Comparison of ENCODE assay signal across 12 cellular contexts in the genomic region with DNA sequence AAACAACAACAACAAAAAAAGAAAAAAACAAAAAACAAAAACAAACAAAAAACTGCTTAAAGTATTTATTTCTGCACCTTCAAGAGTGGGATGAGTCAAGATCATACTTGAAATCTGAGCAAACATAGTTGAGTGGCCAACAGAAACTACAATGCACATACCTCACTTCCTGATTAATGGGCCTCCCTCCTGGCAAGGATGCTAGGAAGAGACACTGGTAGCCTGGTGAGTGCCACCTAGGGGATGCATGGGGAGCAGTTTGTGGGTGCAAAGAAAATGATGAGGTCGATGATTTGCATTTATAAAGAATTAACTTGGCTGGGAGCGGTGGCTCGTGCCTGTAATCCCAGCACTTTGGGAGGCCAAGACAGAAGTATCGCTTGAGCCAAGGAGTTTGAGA.
A peak's percentile ranks its signal among the peaks of the same experiment; 100 is the strongest.
DNase-seq lines count a peak whose midpoint lies in the region; ATAC-seq, FAIRE-seq and TF ChIP-seq lines count a peak whose summit lies in the region.
"Had no signal": no experiment of that assay in that cellular context is flagged by ENCODE, and none has a peak within 500 bp of the region (broad histone marks: within the 10 kb centered on the region; RNA-seq: fewer than 3 reads in every experiment).

No MANE protein-coding gene starts in this region.

- H3K9ac ChIP-seq in keratinocyte (ENCODE audit: control insufficient read depth, extremely low read depth, insufficient read depth, low read length), result no peak overlapping the region

- no peak overlapping the region for H3K27ac ChIP-seq in RWPE2 (ENCODE audit: poor library complexity, severe bottlenecking)
- H3K27ac ChIP-seq in keratinocyte (ENCODE audit: control insufficient read depth, insufficient read depth, low read length), result no peak overlapping the region
- H3K27ac ChIP-seq: SJCRH30 had no signal

- dilution Hi-C loops in keratinocyte (cut with MboI; ENCODE audit: extremely low pct_ligation_motif_present, low sequenced_read_pairs), result no loop called here

- intact Hi-C loops in Right ventricle myocardium superior (cut with DNase I), result loop anchor here (10.0 kb wide), 1 partner anchor 804 kb away; a partner anchor contains a TSS

- H3K4me2 ChIP-seq in keratinocyte (ENCODE audit: control insufficient read depth, extremely low read depth, insufficient read depth, low read depth, low read length), result no peak overlapping the region

- no peaks in the 10 kb centered on the region for H3K27me3 Mint-ChIP-seq in T-helper 2 cell treated with Interferon-gamma antibody and Interleukin-4, amounts not matched to agents 5 μg/mL and 100 μg/mL, for 36 hours (ENCODE audit: low read depth)

- peak; percentile 51 for DNase-seq in EL
- DNase-seq in RWPE2 (ENCODE audit: low spot score), result no peak
- no peak for DNase-seq in keratinocyte (ENCODE audit: low read depth, low spot score)
- no peak for DNase-seq in frontal cortex (ENCODE audit: low spot score in 2 of 2)
- DNase-seq in D721Med (ENCODE audit: insufficient read length, low spot score), result no peak
- no peak for DNase-seq in T-helper 2 cell treated with Interferon-gamma antibody and Interleukin-4, amounts not matched to agents 5 μg/mL and 100 μg/mL, for 36 hours (ENCODE audit: low spot score)
- no peak for DNase-seq in Right ventricle myocardium superior
- DNase-seq: caudate nucleus, GOT3, posterior cingulate gyrus had no signal

- no peaks in the 10 kb centered on the region for H3K79me2 ChIP-seq in keratinocyte (ENCODE audit: control insufficient read depth, insufficient read depth, low read length)

- H4K20me1 ChIP-seq in keratinocyte (ENCODE audit: control insufficient read depth, extremely low read depth, insufficient read depth, low read length), result no peaks in the 10 kb centered on the region

- no peaks in the 10 kb centered on the region for H3K4me1 Mint-ChIP-seq in T-helper 2 cell treated with Interferon-gamma antibody and Interleukin-4, amounts not matched to agents 5 μg/mL and 100 μg/mL, for 36 hours (ENCODE audit: low read depth)

- FAIRE-seq in keratinocyte (lab: Jason Lieb, UNC), result peak; percentile 70
- no peak for FAIRE-seq in frontal cortex (lab: Jason Lieb, UNC)
- FAIRE-seq in D721Med (lab: Jason Lieb, UNC), result no peak

- no peaks in the 10 kb centered on the region for H3K9me1 ChIP-seq in keratinocyte (ENCODE audit: control insufficient read depth, extremely low read depth, insufficient read depth, low read length)

- H3K4me3 Mint-ChIP-seq in T-helper 2 cell treated with Interferon-gamma antibody and Interleukin-4, amounts not matched to agents 5 μg/mL and 100 μg/mL, for 36 hours, result no peak overlapping the region

- H3K27me3 ChIP-seq in RWPE2 (ENCODE audit: insufficient read depth, poor library complexity, severe bottlenecking) (no peaks in the 10 kb centered on the region), keratinocyte (ENCODE audit: control insufficient read depth, extremely low read depth, insufficient read depth, low read length) (no peaks in the 10 kb centered on the region)
- H3K27me3 ChIP-seq: SJCRH30 had no signal

- peak; percentile 51 for TF ChIP-seq CTCF in RWPE2 (IDR thresholded peaks at IDR 0.05; ENCODE audit: poor library complexity, severe bottlenecking)
- TF ChIP-seq CTCF in keratinocyte (optimal IDR thresholded peaks at IDR 0.05 in 1 of 3, IDR thresholded peaks at IDR 0.05 in 1 of 3, conservative IDR thresholded peaks at IDR 0.05 in 1 of 3; ENCODE audit: extremely low read depth in 1 of 3, insufficient read depth in 2 of 3, low read length in 3 of 3), result peak; percentile 44 to 66 (median 50)
- TF ChIP-seq CTCF in D721Med (IDR thresholded peaks at IDR 0.05; ENCODE audit: insufficient read depth, missing control alignments), result no peak

- ATAC-seq in HG03342 (IDR thresholded peaks at IDR 0.05; ENCODE audit: unreplicated experiment) (peak; percentile 59), RWPE2 (ENCODE audit: low read depth) (peak; percentile 52), Right ventricle myocardium superior (ENCODE audit: poor library complexity) (no peak)

- no peaks in the 10 kb centered on the region for H3K36me3 Mint-ChIP-seq in T-helper 2 cell treated with Interferon-gamma antibody and Interleukin-4, amounts not matched to agents 5 μg/mL and 100 μg/mL, for 36 hours (ENCODE audit: low read depth)

- no peaks in the 10 kb centered on the region for H3K36me3 ChIP-seq in RWPE2 (ENCODE audit: low read depth)
- H3K36me3 ChIP-seq in keratinocyte (ENCODE audit: control insufficient read depth in 2 of 2, extremely low read depth in 1 of 2, insufficient read depth in 2 of 2, low read length in 2 of 2), result no peaks in the 10 kb centered on the region
- H3K36me3 ChIP-seq: SJCRH30 had no signal

- no peaks in the 10 kb centered on the region for H3K9me3 Mint-ChIP-seq in T-helper 2 cell treated with Interferon-gamma antibody and Interleukin-4, amounts not matched to agents 5 μg/mL and 100 μg/mL, for 36 hours

- H3K9me3 ChIP-seq in RWPE2 (ENCODE audit: severe bottlenecking) (no peaks in the 10 kb centered on the region), keratinocyte (ENCODE audit: control insufficient read depth, low read depth, low read length) (no peaks in the 10 kb centered on the region)
- H3K9me3 ChIP-seq: SJCRH30 had no signal

- H3K4me3 ChIP-seq in RWPE2 (ENCODE audit: severe bottlenecking) (no peak overlapping the region), keratinocyte (ENCODE audit: control insufficient read depth in 2 of 3, extremely low read depth in 1 of 3, insufficient read depth in 2 of 3, low read depth in 1 of 3, low read length in 3 of 3) (no peak overlapping the region)
- H3K4me3 ChIP-seq: SJCRH30 had no signal

- H3K27ac Mint-ChIP-seq in T-helper 2 cell treated with Interferon-gamma antibody and Interleukin-4, amounts not matched to agents 5 μg/mL and 100 μg/mL, for 36 hours, result no peak overlapping the region

- H3K4me1 ChIP-seq in RWPE2 (ENCODE audit: insufficient read depth, poor library complexity, severe bottlenecking), result peaks cover 6% of the 10 kb centered on the region
- peaks cover 14% of the 10 kb centered on the region for H3K4me1 ChIP-seq in keratinocyte (ENCODE audit: control insufficient read depth, extremely low read depth, insufficient read depth, low read length)

- no peak overlapping the region for H2AFZ ChIP-seq in keratinocyte (ENCODE audit: control insufficient read depth, low read length)
